ENCODE assay signal across 16 cellular contexts in the genomic region with DNA sequence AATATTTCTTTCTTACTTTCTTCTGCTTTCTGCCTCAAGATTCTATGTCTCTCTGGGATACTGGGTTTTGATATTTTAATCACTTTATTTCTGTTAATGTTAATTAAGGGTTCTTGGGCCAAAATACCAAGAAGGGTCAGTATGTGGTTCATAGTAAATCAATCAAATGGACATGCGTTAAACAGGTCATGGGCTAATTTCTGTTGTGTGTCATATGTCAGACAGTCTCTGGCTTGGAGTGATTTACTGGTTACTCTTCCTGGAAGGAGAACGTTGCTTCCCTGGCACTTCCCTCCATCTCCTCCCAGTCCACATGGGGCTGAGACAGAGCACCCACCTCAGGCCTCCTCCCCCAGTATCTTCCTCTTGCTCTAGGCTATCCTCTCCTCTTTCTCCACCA.
DNase-seq lines count a peak whose midpoint lies in the region; ATAC-seq and TF ChIP-seq lines count a peak whose summit lies in the region.
"Had no signal": no experiment of that assay in that cellular context is flagged by ENCODE, and none has a peak within 500 bp of the region (broad histone marks: within the 10 kb centered on the region; RNA-seq: fewer than 3 reads in every experiment).

No MANE protein-coding gene starts in this region.

- H3K14ac ChIP-seq in trophoblast cell (ENCODE audit: low read length) = no peak overlapping the region

- no peak overlapping the region for H3K4me3 ChIP-seq in WERI-Rb-1 (ENCODE audit: low read depth, low read length)
- H3K4me3 ChIP-seq in trophoblast cell (ENCODE audit: low read depth, low read length) = no peak overlapping the region
- no peak overlapping the region for H3K4me3 ChIP-seq in GM23338
- no peak overlapping the region for H3K4me3 ChIP-seq in H7 (ENCODE audit: insufficient read depth, low read depth, low read length)

- peaks cover 6% of the 10 kb centered on the region; the same call in 1 of the 2 replicates for H3K9me2 ChIP-seq in GM23338 (ENCODE audit: insufficient read depth)

- H3K27ac Mint-ChIP-seq in mesothelial cell of epicardium (peak overlapping the region; percentile 85), GM23338 (no peak overlapping the region; the same call in 1 of the 2 replicates)
- H3K27ac Mint-ChIP-seq: CD4-positive, CD25-positive, alpha-beta regulatory T cell; CD8-positive, alpha-beta memory T cell; H9 had no signal

- no peak for DNase-seq in HEK293T (ENCODE audit: extremely low spot score)
- peak; percentile 87 for DNase-seq in NCI-H82 (lab: John Stamatoyannopoulos, UW)
- peak; percentile 43 for DNase-seq in WERI-Rb-1
- no peak for DNase-seq in mesothelial cell of epicardium (ENCODE audit: low spot score in 2 of 2, unreplicated experiment in 2 of 2)
- DNase-seq in trophoblast cell = no peak
- DNase-seq in GM23338 (ENCODE audit: low spot score) = no peak
- DNase-seq in NAMALWA (ENCODE audit: low spot score) = no peak
- no peak for DNase-seq in H7
- DNase-seq: ACHN; BE2C; C1 segment of cervical spinal cord; CD4-positive, CD25-positive, alpha-beta regulatory T cell; CD8-positive, alpha-beta memory T cell; COR-L47; GOT3; H9 had no signal

- H4K20me1 ChIP-seq in GM23338 (replicated peaks; ENCODE audit: insufficient read depth) = no peaks in the 10 kb centered on the region

- peaks cover 2% of the 10 kb centered on the region for H3K79me1 ChIP-seq in trophoblast cell (ENCODE audit: low read length)

- H3K9me3 ChIP-seq in WERI-Rb-1 (ENCODE audit: severe bottlenecking) (no peaks in the 10 kb centered on the region), trophoblast cell (ENCODE audit: insufficient read depth, low read depth, low read length) (no peaks in the 10 kb centered on the region)
- H3K9me3 ChIP-seq: BE2C had no signal

- no peak overlapping the region for H3K4ac ChIP-seq in trophoblast cell (ENCODE audit: low read depth, low read length)

- whole genome bisulfite sequencing in trophoblast cell (ENCODE audit: extremely low coverage, insufficient coverage, insufficient read length) = no CpG with 5 or more reads among the region's 2 CpGs

- peaks cover 3% of the 10 kb centered on the region for H3K9me3 Mint-ChIP-seq in mesothelial cell of epicardium
- no peaks in the 10 kb centered on the region for H3K9me3 Mint-ChIP-seq in GM23338
- H3K9me3 Mint-ChIP-seq: H9 had no signal

- H3K4me1 ChIP-seq in trophoblast cell (ENCODE audit: control insufficient read depth in 1 of 2, insufficient read depth in 2 of 2, low read length in 2 of 2) = peaks cover 2 to 5% of the 10 kb centered on the region in 2 experiments
- H3K4me1 ChIP-seq in GM23338 (ENCODE audit: insufficient read depth) = no peaks in the 10 kb centered on the region; the same call in 1 of the 2 replicates

- no peaks in the 10 kb centered on the region for H3K27me3 ChIP-seq in WERI-Rb-1 (ENCODE audit: insufficient read depth, low read depth, severe bottlenecking)
- no peaks in the 10 kb centered on the region for H3K27me3 ChIP-seq in trophoblast cell (ENCODE audit: insufficient read depth, low read length)
- H3K27me3 ChIP-seq in GM23338 (ENCODE audit: insufficient read depth) = no peaks in the 10 kb centered on the region
- no peaks in the 10 kb centered on the region for H3K27me3 ChIP-seq in H7 (ENCODE audit: control insufficient read depth, insufficient read depth, low read length)
- H3K27me3 ChIP-seq: BE2C had no signal

- H2BK120ac ChIP-seq in trophoblast cell (ENCODE audit: insufficient read depth, low read length, poor library complexity) = no peak overlapping the region

- H2BK12ac ChIP-seq in trophoblast cell (ENCODE audit: low read length) = no peak overlapping the region

- H3F3A ChIP-seq in GM23338 (replicated peaks; ENCODE audit: low read depth) = no peaks in the 10 kb centered on the region

- no peaks in the 10 kb centered on the region for H3K79me2 ChIP-seq in trophoblast cell (ENCODE audit: control insufficient read depth, insufficient read depth, low read length, poor library complexity)
- H3K79me2 ChIP-seq in GM23338 (replicated peaks; ENCODE audit: insufficient read depth) = no peaks in the 10 kb centered on the region

- POLR2A ChIA-PET in HEK293T (lab: Yijun Ruan, JAX) = no interaction called here

- no peak for ATAC-seq in GM23338

- H3K27me3 Mint-ChIP-seq in mesothelial cell of epicardium (ENCODE audit: low read depth) (no peaks in the 10 kb centered on the region), GM23338 (ENCODE audit: insufficient read depth, low read depth, poor library complexity) (peaks cover 2% of the 10 kb centered on the region)
- H3K27me3 Mint-ChIP-seq: CD4-positive, CD25-positive, alpha-beta regulatory T cell; CD8-positive, alpha-beta memory T cell had no signal

- H3K36me3 ChIP-seq in WERI-Rb-1 = no peaks in the 10 kb centered on the region
- no peaks in the 10 kb centered on the region for H3K36me3 ChIP-seq in trophoblast cell (ENCODE audit: control insufficient read depth in 1 of 2, insufficient read depth in 2 of 2, low read length in 2 of 2)
- H3K36me3 ChIP-seq in GM23338 (ENCODE audit: insufficient read depth) = no peaks in the 10 kb centered on the region
- H3K36me3 ChIP-seq in H7 (replicated peaks; ENCODE audit: control insufficient read depth, insufficient read depth, low read length) = no peaks in the 10 kb centered on the region
- H3K36me3 ChIP-seq: BE2C had no signal

- H3K36me3 Mint-ChIP-seq in mesothelial cell of epicardium = no peaks in the 10 kb centered on the region
- no peaks in the 10 kb centered on the region for H3K36me3 Mint-ChIP-seq in GM23338 (ENCODE audit: low read depth)
- H3K36me3 Mint-ChIP-seq: CD4-positive, CD25-positive, alpha-beta regulatory T cell; CD8-positive, alpha-beta memory T cell had no signal

- no peak overlapping the region for H3K23ac ChIP-seq in trophoblast cell (ENCODE audit: low read length)

- no peak overlapping the region for H2BK5ac ChIP-seq in trophoblast cell (ENCODE audit: low read depth, low read length, poor library complexity)

- no peak overlapping the region for H4K91ac ChIP-seq in trophoblast cell (ENCODE audit: low read depth, low read length)

- H3K9ac ChIP-seq in trophoblast cell (ENCODE audit: low read length) = no peak overlapping the region

- H3K27ac ChIP-seq in WERI-Rb-1 (peak overlapping the region; percentile 77), trophoblast cell (ENCODE audit: low read depth, low read length) (no peak overlapping the region), GM23338 (ENCODE audit: low read depth) (no peak overlapping the region)

- H4K12ac ChIP-seq in trophoblast cell (ENCODE audit: low read depth, low read length) = no peak overlapping the region

- H2AFZ ChIP-seq in trophoblast cell (ENCODE audit: insufficient read depth, low read length, poor library complexity) (no peak overlapping the region), GM23338 (no peak overlapping the region)

- no peak overlapping the region for H3K4me2 ChIP-seq in trophoblast cell (ENCODE audit: low read length)
- no peak overlapping the region for H3K4me2 ChIP-seq in GM23338

- no peak overlapping the region for H4K8ac ChIP-seq in trophoblast cell (ENCODE audit: low read depth, low read length)

- no peak for TF ChIP-seq CTCF in WERI-Rb-1 (IDR thresholded peaks at IDR 0.05; ENCODE audit: low read depth, low read length)
- TF ChIP-seq CTCF in mesothelial cell of epicardium (IDR thresholded peaks at IDR 0.05; ENCODE audit: unreplicated experiment) = no peak
- no peak for TF ChIP-seq CTCF in GM23338 (conservative IDR thresholded peaks at IDR 0.05; ENCODE audit: low read depth in 2 of 2)

- H3K4me3 Mint-ChIP-seq in mesothelial cell of epicardium (no peak overlapping the region), GM23338 (no peak overlapping the region)
- H3K4me3 Mint-ChIP-seq: CD4-positive, CD25-positive, alpha-beta regulatory T cell; CD8-positive, alpha-beta memory T cell; H9 had no signal

- CTCF ChIA-PET in HEK293T (lab: Yijun Ruan, JAX) = interaction anchor here (0.7 kb wide), 1 partner anchor 141 kb away, joined by 3 read pairs; no protein-coding TSS in a partner anchor

- H3K18ac ChIP-seq in trophoblast cell (ENCODE audit: low read length) = no peak overlapping the region

- no peak overlapping the region for H2AK5ac ChIP-seq in trophoblast cell (ENCODE audit: low read length)

- H3K4me1 Mint-ChIP-seq in mesothelial cell of epicardium = peaks cover 61% of the 10 kb centered on the region
- H3K4me1 Mint-ChIP-seq in GM23338 = peaks cover 6% of the 10 kb centered on the region; the same call in 2 of the 3 replicates
- H3K4me1 Mint-ChIP-seq: CD4-positive, CD25-positive, alpha-beta regulatory T cell; CD8-positive, alpha-beta memory T cell; H9 had no signal

TF ChIP-seq in HEK293T, 16 proteins besides CTCF, POLR2A, EP300 and RAD21 (continues in another document):
- TF ChIP-seq HDGF (IDR thresholded peaks at IDR 0.05; ENCODE audit: borderline replicate concordance) (no peak), NFRKB (IDR thresholded peaks at IDR 0.05) (no peak), ZNF384 (IDR thresholded peaks at IDR 0.05) (no peak), TARDBP (IDR thresholded peaks at IDR 0.05) (no peak), FOXA1 (IDR thresholded peaks at IDR 0.05) (no peak), CTBP1 (IDR thresholded peaks at IDR 0.05; ENCODE audit: borderline replicate concordance) (no peak)

TF ChIP-seq in GM23338, 12 proteins besides CTCF, POLR2A, EP300 and RAD21 (continues in another document):
- no peak for TF ChIP-seq EZH2phosphoT487 (IDR thresholded peaks at IDR 0.05; ENCODE audit: unreplicated experiment)

Comparison
In these comparisons a context has a peak if more than half of its experiments do, and no peak if none do; other contexts are left out.
1. DNase-seq: peak in NCI-H82 (single experiment) and WERI-Rb-1 (single experiment); none in HEK293T (single experiment), mesothelial cell of epicardium (0 of 2), trophoblast cell (0 of 2), GM23338 (single experiment), NAMALWA (single experiment) and H7 (single experiment).